13 cellular contexts compared by ENCODE assay signal in the genomic region with DNA sequence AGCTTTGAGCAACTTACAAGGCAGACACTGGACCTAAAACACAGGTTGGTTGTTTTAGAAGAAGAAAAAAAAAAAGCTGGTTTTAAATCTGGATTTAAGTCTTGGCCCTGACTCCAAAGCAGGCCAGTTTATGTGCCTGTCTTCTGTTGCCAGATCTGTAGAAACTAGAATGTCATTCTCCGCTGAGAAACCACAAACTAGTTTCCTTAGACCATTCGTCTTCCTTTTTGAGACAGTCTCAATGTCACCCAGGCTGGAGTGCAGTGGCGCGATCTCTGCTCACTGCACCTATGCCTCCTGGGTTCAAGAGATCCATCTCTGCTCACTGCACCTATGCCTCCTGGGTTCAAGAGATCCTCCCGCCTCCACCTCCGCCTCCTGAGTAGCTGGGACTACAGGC. TPM values are rescaled to one million over a fixed set of nuclear protein-coding genes. Genes with fewer than 3 reads are reported as not detected.
A peak's percentile ranks its signal among the peaks of the same experiment; 100 is the strongest.
DNase-seq lines count a peak whose midpoint lies in the region; ATAC-seq and TF ChIP-seq lines count a peak whose summit lies in the region.
"Had no signal": no experiment of that assay in that cellular context is flagged by ENCODE, and none has a peak within 500 bp of the region (broad histone marks: within the 10 kb centered on the region; RNA-seq: fewer than 3 reads in every experiment).

No MANE protein-coding gene starts in this region.

- CTCF ChIA-PET in activated CD8-positive, alpha-beta memory T cell treated with anti-CD3 and anti-CD28 coated beads, Interleukin-2, amount 10 ng/mL, durations not matched to agents 7 days and 5 days (lab: Charles Lee), result no interaction called here

- H3K4me1 Mint-ChIP-seq in activated CD8-positive, alpha-beta memory T cell treated with anti-CD3 and anti-CD28 coated beads, Interleukin-2, amount 10 ng/mL, durations not matched to agents 7 days and 5 days, result peaks cover 6% of the 10 kb centered on the region

- H3K9me3 Mint-ChIP-seq in activated CD8-positive, alpha-beta memory T cell treated with anti-CD3 and anti-CD28 coated beads, Interleukin-2, amount 10 ng/mL, durations not matched to agents 7 days and 5 days (ENCODE audit: low read depth), result no peaks in the 10 kb centered on the region

- no peaks in the 10 kb centered on the region for H3K9me3 ChIP-seq in left ventricle myocardium inferior (replicated peaks)

- no peak overlapping the region for H3K4me3 ChIP-seq in left ventricle myocardium inferior
- H3K4me3 ChIP-seq: lung had no signal

- H3K36me3 ChIP-seq in left ventricle myocardium inferior, result no peaks in the 10 kb centered on the region

- H3K4me1 ChIP-seq in left ventricle myocardium inferior, result peaks cover 63% of the 10 kb centered on the region

- peak; percentile 63 for ATAC-seq in activated CD8-positive, alpha-beta memory T cell treated with anti-CD3 and anti-CD28 coated beads, Interleukin-2, amount 10 ng/mL, durations not matched to agents 7 days and 5 days
- peak; percentile 97 for ATAC-seq in HG02588 (IDR thresholded peaks at IDR 0.05; ENCODE audit: unreplicated experiment)
- ATAC-seq in HG03575 (IDR thresholded peaks at IDR 0.05; ENCODE audit: extremely low read depth, insufficient number of reproducible peaks, low FRiP score, unreplicated experiment), result peak; percentile 98
- ATAC-seq: HCT116 had no signal

- no peak for DNase-seq in activated CD8-positive, alpha-beta memory T cell treated with anti-CD3 and anti-CD28 coated beads, Interleukin-2, amount 10 ng/mL, durations not matched to agents 7 days and 5 days
- no peak for DNase-seq in activated CD8-positive, alpha-beta memory T cell treated with anti-CD3 and anti-CD28 coated beads, Interleukin-2, amount 50 U/mL, for 4 hours
- DNase-seq in renal cortical epithelial cell (ENCODE audit: low read depth) (peak; percentile 26), NAMALWA (ENCODE audit: low spot score) (no peak), NCI-H187 treated with DMSO at 0.1 percent for 48 hours (lab: John Stamatoyannopoulos, UW) (no peak), left ventricle myocardium inferior (no peak)
- DNase-seq: activated CD8-positive, alpha-beta memory T cell treated with anti-CD3 and anti-CD28 coated beads for 24 hours; effector CD4-positive, alpha-beta T cell; NCI-H524 had no signal

- no peak for TF ChIP-seq CTCF in left ventricle myocardium inferior (IDR thresholded peaks at IDR 0.05; ENCODE audit: borderline replicate concordance)

- H3K27ac Mint-ChIP-seq in activated CD8-positive, alpha-beta memory T cell treated with anti-CD3 and anti-CD28 coated beads, Interleukin-2, amount 10 ng/mL, durations not matched to agents 7 days and 5 days, result no peak overlapping the region

- H3K36me3 Mint-ChIP-seq in activated CD8-positive, alpha-beta memory T cell treated with anti-CD3 and anti-CD28 coated beads, Interleukin-2, amount 10 ng/mL, durations not matched to agents 7 days and 5 days, result no peaks in the 10 kb centered on the region

- intact Hi-C loops in left ventricle myocardium inferior (cut with micrococcal nuclease), result no loop called here

- no peaks in the 10 kb centered on the region for H3K27me3 ChIP-seq in left ventricle myocardium inferior (ENCODE audit: low read depth)

- no peak overlapping the region for H3K27ac ChIP-seq in left ventricle myocardium inferior (replicated peaks)

- H3K4me3 Mint-ChIP-seq in activated CD8-positive, alpha-beta memory T cell treated with anti-CD3 and anti-CD28 coated beads, Interleukin-2, amount 10 ng/mL, durations not matched to agents 7 days and 5 days, result no peak overlapping the region

- H3K27me3 Mint-ChIP-seq in activated CD8-positive, alpha-beta memory T cell treated with anti-CD3 and anti-CD28 coated beads, Interleukin-2, amount 10 ng/mL, durations not matched to agents 7 days and 5 days, result no peaks in the 10 kb centered on the region

RNA-seq across cellular contexts. Expression of a gene that starts 33.9 kb away (rescaled TPM):
- 10 to 100 TPM; 11.2 to 25.1 TPM for total RNA-seq in activated CD8-positive, alpha-beta memory T cell treated with anti-CD3 and anti-CD28 coated beads, Interleukin-2, amount 10 ng/mL, durations not matched to agents 7 days and 5 days
- total RNA-seq in renal cortical epithelial cell, result 590 and 1,827 TPM in 2 replicates
- 332 TPM for total RNA-seq in left ventricle myocardium inferior

Comparison
In these comparisons a context has a peak if more than half of its experiments do, and no peak if none do; other contexts are left out.
1. RNA of a gene that starts 33.9 kb away (total RNA-seq): 590 to 1,827 TPM in renal cortical epithelial cell and 332 TPM in left ventricle myocardium inferior (single experiment); 11.2 to 25.1 TPM in activated CD8-positive, alpha-beta memory T cell treated with anti-CD3 and anti-CD28 coated beads, Interleukin-2, amount 10 ng/mL, durations not matched to agents 7 days and 5 days; every median in the first group is over 10 times any median in the second.
2. Peak in every context shown above with its lines, with median percentiles within 50 percentile points of each other: ATAC-seq.